In genomic region chr17:4948166-4948996, GRCh38 we compare ENCODE assay signal across 8 cellular contexts. TPM values are rescaled to one million over a fixed set of nuclear protein-coding genes. Genes with fewer than 3 reads are reported as not detected.
DNase-seq lines count a peak whose midpoint lies in the region; ATAC-seq, FAIRE-seq and TF ChIP-seq lines count a peak whose summit lies in the region.

Gene PFN1, minus strand, starts transcription at chr17:4948530. Its CDS starts 136 bp downstream, at chr17:4948394.

- peaks cover 44% of the 10 kb centered on the region for H3K79me2 ChIP-seq in smooth muscle cell (ENCODE audit: low read depth)

- H3K4me1 ChIP-seq in smooth muscle cell (ENCODE audit: low read depth), result peaks cover 29% of the 10 kb centered on the region

- H2AFZ ChIP-seq in smooth muscle cell (ENCODE audit: low read depth), result peak within 1 kb of the TSS; percentile 18

- POLR2A ChIA-PET in WTC11 (lab: Charles Lee), result interaction anchor here (0.8 to 3.5 kb wide), 4 partner anchors 8 to 39 kb away, joined by 3 to 45 read pairs (median 12); partner anchors contain the start of genes RNF167, SLC25A11 and SPAG7

- no peaks in the 10 kb centered on the region for H3K27me3 Mint-ChIP-seq in WTC11 (ENCODE audit: low read depth)
- H3K27me3 Mint-ChIP-seq in immature natural killer cell (ENCODE audit: low read depth in 3 of 3), result peaks cover 21 to 48% (median 28%) of the 10 kb centered on the region in 3 donors

- H3K4me3 Mint-ChIP-seq in WTC11 (peak within 1 kb of the TSS; percentile 91), immature natural killer cell (peak within 1 kb of the TSS; percentile 96 to 100 (median 99))

- H3F3A ChIP-seq in smooth muscle cell (ENCODE audit: low read depth), result peaks cover 33% of the 10 kb centered on the region

- CTCF ChIA-PET in WTC11 (lab: Charles Lee), result interaction anchor here (0.5 to 5.4 kb wide), 5 partner anchors 9 to 160 kb away, joined by 3 to 27 read pairs (median 4); partner anchors contain the start of genes RNF167 and SLC25A11

- WGBS in smooth muscle cell (ENCODE audit: low lambda C conversion rate), result under 1% methylated on average over 48 of the region's 70 CpGs

- peak; percentile 93 for DNase-seq in EH (ENCODE audit: low read depth)
- peak; percentile 42 for DNase-seq in NCI-H2196 treated with DMSO at 0.1 percent for 48 hours (lab: John Stamatoyannopoulos, UW; ENCODE audit: unreplicated experiment)
- DNase-seq in WTC11 (ENCODE audit: low spot score), result peak; percentile 85
- DNase-seq in bronchial epithelial cell (ENCODE audit: low read depth), result peak; percentile 85
- DNase-seq in immature natural killer cell, result peak; percentile 87 to 91 (median 90)
- peak; percentile 87 for DNase-seq in smooth muscle cell (lab: John Stamatoyannopoulos, UW; ENCODE audit: unreplicated experiment)
- DNase-seq in cortex of kidney (lab: John Stamatoyannopoulos, UW), result no peak

- H3K9ac ChIP-seq in smooth muscle cell (ENCODE audit: low read depth), result peak within 1 kb of the TSS; percentile 94

- H3K27me3 ChIP-seq in bronchial epithelial cell (ENCODE audit: control insufficient read depth, insufficient read depth, low read length) (no peaks in the 10 kb centered on the region), smooth muscle cell (ENCODE audit: low read depth) (no peaks in the 10 kb centered on the region)

- ATAC-seq in HG02852 (IDR thresholded peaks at IDR 0.05; ENCODE audit: unreplicated experiment) (peak; percentile 16), WTC11 (peak; percentile 19)

- H3K4me3 ChIP-seq in bronchial epithelial cell (ENCODE audit: low read depth, low read length) (peak within 1 kb of the TSS; percentile 99), smooth muscle cell (peak within 1 kb of the TSS; percentile 96)

- TF ChIP-seq CTCF in WTC11 (IDR thresholded peaks at IDR 0.05) (no peak), bronchial epithelial cell (IDR thresholded peaks at IDR 0.05; ENCODE audit: insufficient read depth, low read length, severe bottlenecking) (no peak), smooth muscle cell (IDR thresholded peaks at IDR 0.05; ENCODE audit: borderline replicate concordance, insufficient read depth, poor library complexity, severe bottlenecking) (no peak)

- peaks cover 37% of the 10 kb centered on the region for H4K20me1 ChIP-seq in smooth muscle cell (ENCODE audit: low read depth)

- peak within 1 kb of the TSS; percentile 96 for H3K27ac ChIP-seq in smooth muscle cell (ENCODE audit: low read depth)

- H3K36me3 ChIP-seq in bronchial epithelial cell (ENCODE audit: control insufficient read depth, insufficient read depth, low read length) (peaks cover 11% of the 10 kb centered on the region), smooth muscle cell (ENCODE audit: low read depth) (no peaks in the 10 kb centered on the region)

- H3K27ac Mint-ChIP-seq in WTC11 (peak within 1 kb of the TSS; percentile 100), immature natural killer cell (peak within 1 kb of the TSS; percentile 95 to 100 (median 98))

- H3K9me3 ChIP-seq in smooth muscle cell (replicated peaks; ENCODE audit: low read depth), result no peaks in the 10 kb centered on the region

- H3K9me3 Mint-ChIP-seq in WTC11 (no peaks in the 10 kb centered on the region), immature natural killer cell (peaks cover 0 to 2% (median 0%) of the 10 kb centered on the region in 6 donors)

- H3K36me3 Mint-ChIP-seq in WTC11 (peaks cover 27% of the 10 kb centered on the region), immature natural killer cell (peaks cover 26 to 29% (median 26%) of the 10 kb centered on the region in 3 donors)

- FAIRE-seq in bronchial epithelial cell (lab: Jason Lieb, UNC), result no peak

- H3K4me1 Mint-ChIP-seq in WTC11 (peaks cover 43% of the 10 kb centered on the region), immature natural killer cell (peaks cover 48 to 56% of the 10 kb centered on the region in 2 donors)

- H3K4me2 ChIP-seq in smooth muscle cell, result peak within 1 kb of the TSS; percentile 90

TF ChIP-seq in WTC11, 78 proteins besides CTCF, POLR2A, EP300 and RAD21 (continues in another document):
- TF ChIP-seq, protein P1, sequence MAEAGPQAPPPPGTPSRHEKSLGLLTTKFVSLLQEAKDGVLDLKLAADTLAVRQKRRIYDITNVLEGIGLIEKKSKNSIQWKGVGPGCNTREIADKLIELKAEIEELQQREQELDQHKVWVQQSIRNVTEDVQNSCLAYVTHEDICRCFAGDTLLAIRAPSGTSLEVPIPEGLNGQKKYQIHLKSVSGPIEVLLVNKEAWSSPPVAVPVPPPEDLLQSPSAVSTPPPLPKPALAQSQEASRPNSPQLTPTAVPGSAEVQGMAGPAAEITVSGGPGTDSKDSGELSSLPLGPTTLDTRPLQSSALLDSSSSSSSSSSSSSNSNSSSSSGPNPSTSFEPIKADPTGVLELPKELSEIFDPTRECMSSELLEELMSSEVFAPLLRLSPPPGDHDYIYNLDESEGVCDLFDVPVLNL (CRISPR knock-in tag; IDR thresholded peaks at IDR 0.05; ENCODE audit: borderline replicate concordance, low read depth), result peak; percentile 80; the same call in 1 of the 2 replicates
- no peak for TF ChIP-seq NFATC4 (CRISPR knock-in tag; IDR thresholded peaks at IDR 0.05)
- no peak for TF ChIP-seq AR (CRISPR knock-in tag; IDR thresholded peaks at IDR 0.05)
- TF ChIP-seq ESRRA (CRISPR knock-in tag; IDR thresholded peaks at IDR 0.05; ENCODE audit: borderline replicate concordance), result peak; percentile 79; the same call in 1 of the 2 replicates
- TF ChIP-seq, protein P2, sequence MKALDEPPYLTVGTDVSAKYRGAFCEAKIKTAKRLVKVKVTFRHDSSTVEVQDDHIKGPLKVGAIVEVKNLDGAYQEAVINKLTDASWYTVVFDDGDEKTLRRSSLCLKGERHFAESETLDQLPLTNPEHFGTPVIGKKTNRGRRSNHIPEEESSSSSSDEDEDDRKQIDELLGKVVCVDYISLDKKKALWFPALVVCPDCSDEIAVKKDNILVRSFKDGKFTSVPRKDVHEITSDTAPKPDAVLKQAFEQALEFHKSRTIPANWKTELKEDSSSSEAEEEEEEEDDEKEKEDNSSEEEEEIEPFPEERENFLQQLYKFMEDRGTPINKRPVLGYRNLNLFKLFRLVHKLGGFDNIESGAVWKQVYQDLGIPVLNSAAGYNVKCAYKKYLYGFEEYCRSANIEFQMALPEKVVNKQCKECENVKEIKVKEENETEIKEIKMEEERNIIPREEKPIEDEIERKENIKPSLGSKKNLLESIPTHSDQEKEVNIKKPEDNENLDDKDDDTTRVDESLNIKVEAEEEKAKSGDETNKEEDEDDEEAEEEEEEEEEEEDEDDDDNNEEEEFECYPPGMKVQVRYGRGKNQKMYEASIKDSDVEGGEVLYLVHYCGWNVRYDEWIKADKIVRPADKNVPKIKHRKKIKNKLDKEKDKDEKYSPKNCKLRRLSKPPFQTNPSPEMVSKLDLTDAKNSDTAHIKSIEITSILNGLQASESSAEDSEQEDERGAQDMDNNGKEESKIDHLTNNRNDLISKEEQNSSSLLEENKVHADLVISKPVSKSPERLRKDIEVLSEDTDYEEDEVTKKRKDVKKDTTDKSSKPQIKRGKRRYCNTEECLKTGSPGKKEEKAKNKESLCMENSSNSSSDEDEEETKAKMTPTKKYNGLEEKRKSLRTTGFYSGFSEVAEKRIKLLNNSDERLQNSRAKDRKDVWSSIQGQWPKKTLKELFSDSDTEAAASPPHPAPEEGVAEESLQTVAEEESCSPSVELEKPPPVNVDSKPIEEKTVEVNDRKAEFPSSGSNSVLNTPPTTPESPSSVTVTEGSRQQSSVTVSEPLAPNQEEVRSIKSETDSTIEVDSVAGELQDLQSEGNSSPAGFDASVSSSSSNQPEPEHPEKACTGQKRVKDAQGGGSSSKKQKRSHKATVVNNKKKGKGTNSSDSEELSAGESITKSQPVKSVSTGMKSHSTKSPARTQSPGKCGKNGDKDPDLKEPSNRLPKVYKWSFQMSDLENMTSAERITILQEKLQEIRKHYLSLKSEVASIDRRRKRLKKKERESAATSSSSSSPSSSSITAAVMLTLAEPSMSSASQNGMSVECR (CRISPR knock-in tag; IDR thresholded peaks at IDR 0.05; ENCODE audit: borderline replicate concordance), result no peak
- TF ChIP-seq ZNF219 (CRISPR knock-in tag; IDR thresholded peaks at IDR 0.05; ENCODE audit: borderline replicate concordance), result no peak
- TF ChIP-seq ATF2 (CRISPR knock-in tag; IDR thresholded peaks at IDR 0.05; ENCODE audit: borderline replicate concordance, low read depth), result no peak
- no peak for TF ChIP-seq RELA (CRISPR knock-in tag; IDR thresholded peaks at IDR 0.05; ENCODE audit: borderline replicate concordance)

RNA-seq across cellular contexts. Expression of gene PFN1, which starts in this region (rescaled TPM):
- total RNA-seq in WTC11 (2021) (1,289 to 1,315 TPM (median 1,307 TPM) in 3 replicates), bronchial epithelial cell (440 and 907 TPM in 2 replicates), smooth muscle cell (681 and 838 TPM in 2 replicates)
- polyA plus RNA-seq in immature natural killer cell (1,000 to 10,000 TPM; 3,573 to 4,444 (median 3,740) TPM), smooth muscle cell (1,482 and 1,485 TPM in 2 replicates)
